ENCODE assay signal across 2 cellular contexts in the genomic region with DNA sequence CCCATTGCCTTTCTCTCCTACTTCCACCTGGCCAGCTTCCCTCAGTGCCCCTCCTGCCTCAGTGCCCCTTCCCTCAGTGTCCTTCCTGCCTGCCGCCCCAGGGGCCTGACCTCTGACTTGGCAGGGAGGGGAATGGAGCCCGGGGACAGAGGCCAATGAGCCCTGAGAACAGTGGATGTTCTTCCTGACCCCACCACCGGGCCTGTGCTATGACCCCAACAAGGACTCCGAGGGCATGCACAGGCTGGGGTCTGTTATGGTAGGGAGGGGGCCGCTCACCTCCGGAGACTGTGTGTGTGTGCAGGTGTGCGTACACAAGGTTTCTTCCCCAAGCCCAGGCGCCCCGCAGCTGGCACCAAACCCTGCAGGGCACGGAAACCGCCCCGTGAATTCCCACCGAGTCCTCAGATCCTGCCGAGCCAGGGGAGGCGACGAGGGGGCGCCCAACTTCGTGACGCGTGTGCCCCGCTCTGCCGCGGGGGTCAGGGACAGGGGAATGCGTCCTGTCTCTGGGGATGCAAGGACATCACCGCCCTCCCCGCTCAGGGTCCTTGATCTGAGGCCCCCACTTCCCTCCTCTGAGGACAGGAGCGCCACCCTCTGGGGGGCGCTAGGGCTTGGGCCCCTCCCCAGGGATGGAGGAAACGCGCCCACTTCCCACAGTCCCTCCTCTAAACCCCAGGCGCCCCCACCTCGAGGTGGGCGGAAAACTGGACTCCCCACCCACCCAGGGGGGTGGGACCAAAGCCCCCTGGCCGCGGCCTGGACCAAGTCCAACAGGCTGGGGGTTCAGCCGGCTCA.
A peak's percentile ranks its signal among the peaks of the same experiment; 100 is the strongest.
TF ChIP-seq lines count a peak whose summit lies in the region.

No MANE protein-coding gene starts in this region.

TF ChIP-seq in HEK293, 187 proteins besides CTCF, POLR2A, EP300 and RAD21 (continued from another document):
- peak; percentile 72 for TF ChIP-seq EGR2 (tag by site-specific recombination; IDR thresholded peaks at IDR 0.05; ENCODE audit: low read depth)
- peak; percentile 88 for TF ChIP-seq ZFHX2 (tag by site-specific recombination; conservative IDR thresholded peaks at IDR 0.05)
- TF ChIP-seq ZNF366 (tag by site-specific recombination; conservative IDR thresholded peaks at IDR 0.05), result no peak
- TF ChIP-seq GLIS1 (tag by site-specific recombination; IDR thresholded peaks at IDR 0.05), result peak; percentile 22; the same call in 1 of the 2 replicates
- TF ChIP-seq, protein P1, sequence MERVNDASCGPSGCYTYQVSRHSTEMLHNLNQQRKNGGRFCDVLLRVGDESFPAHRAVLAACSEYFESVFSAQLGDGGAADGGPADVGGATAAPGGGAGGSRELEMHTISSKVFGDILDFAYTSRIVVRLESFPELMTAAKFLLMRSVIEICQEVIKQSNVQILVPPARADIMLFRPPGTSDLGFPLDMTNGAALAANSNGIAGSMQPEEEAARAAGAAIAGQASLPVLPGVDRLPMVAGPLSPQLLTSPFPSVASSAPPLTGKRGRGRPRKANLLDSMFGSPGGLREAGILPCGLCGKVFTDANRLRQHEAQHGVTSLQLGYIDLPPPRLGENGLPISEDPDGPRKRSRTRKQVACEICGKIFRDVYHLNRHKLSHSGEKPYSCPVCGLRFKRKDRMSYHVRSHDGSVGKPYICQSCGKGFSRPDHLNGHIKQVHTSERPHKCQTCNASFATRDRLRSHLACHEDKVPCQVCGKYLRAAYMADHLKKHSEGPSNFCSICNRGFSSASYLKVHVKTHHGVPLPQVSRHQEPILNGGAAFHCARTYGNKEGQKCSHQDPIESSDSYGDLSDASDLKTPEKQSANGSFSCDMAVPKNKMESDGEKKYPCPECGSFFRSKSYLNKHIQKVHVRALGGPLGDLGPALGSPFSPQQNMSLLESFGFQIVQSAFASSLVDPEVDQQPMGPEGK (tag by site-specific recombination; IDR thresholded peaks at IDR 0.05), result peak; percentile 67; the same call in 1 of the 2 replicates
- TF ChIP-seq SP2 (tag by site-specific recombination; IDR thresholded peaks at IDR 0.05), result peak; percentile 50
- peak; percentile 45 for TF ChIP-seq SP3 (tag by site-specific recombination; IDR thresholded peaks at IDR 0.05)
- TF ChIP-seq ZNF792 (tag by site-specific recombination; IDR thresholded peaks at IDR 0.05), result no peak
- TF ChIP-seq, protein P2, sequence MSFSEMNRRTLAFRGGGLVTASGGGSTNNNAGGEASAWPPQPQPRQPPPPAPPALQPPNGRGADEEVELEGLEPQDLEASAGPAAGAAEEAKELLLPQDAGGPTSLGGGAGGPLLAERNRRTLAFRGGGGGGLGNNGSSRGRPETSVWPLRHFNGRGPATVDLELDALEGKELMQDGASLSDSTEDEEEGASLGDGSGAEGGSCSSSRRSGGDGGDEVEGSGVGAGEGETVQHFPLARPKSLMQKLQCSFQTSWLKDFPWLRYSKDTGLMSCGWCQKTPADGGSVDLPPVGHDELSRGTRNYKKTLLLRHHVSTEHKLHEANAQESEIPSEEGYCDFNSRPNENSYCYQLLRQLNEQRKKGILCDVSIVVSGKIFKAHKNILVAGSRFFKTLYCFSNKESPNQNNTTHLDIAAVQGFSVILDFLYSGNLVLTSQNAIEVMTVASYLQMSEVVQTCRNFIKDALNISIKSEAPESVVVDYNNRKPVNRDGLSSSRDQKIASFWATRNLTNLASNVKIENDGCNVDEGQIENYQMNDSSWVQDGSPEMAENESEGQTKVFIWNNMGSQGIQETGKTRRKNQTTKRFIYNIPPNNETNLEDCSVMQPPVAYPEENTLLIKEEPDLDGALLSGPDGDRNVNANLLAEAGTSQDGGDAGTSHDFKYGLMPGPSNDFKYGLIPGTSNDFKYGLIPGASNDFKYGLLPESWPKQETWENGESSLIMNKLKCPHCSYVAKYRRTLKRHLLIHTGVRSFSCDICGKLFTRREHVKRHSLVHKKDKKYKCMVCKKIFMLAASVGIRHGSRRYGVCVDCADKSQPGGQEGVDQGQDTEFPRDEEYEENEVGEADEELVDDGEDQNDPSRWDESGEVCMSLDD (tag by site-specific recombination; IDR thresholded peaks at IDR 0.05), result 0 out of 2 replicates have a peak, but pooled peaks have one; percentile 9
- TF ChIP-seq, protein P3, sequence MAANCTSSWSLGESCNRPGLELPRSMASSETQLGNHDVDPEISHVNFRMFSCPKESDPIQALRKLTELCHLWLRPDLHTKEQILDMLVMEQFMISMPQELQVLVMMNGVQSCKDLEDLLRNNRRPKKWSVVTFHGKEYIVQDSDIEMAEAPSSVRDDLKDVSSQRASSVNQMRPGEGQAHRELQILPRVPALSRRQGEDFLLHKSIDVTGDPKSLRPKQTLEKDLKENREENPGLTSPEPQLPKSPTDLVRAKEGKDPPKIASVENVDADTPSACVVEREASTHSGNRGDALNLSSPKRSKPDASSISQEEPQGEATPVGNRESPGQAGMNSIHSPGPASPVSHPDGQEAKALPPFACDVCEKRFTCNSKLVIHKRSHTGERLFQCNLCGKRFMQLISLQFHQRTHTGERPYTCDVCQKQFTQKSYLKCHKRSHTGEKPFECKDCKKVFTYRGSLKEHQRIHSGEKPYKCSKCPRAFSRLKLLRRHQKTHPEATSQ (tag by site-specific recombination; IDR thresholded peaks at IDR 0.05), result no peak
- TF ChIP-seq ZNF791 (tag by site-specific recombination; IDR thresholded peaks at IDR 0.05), result no peak
TF ChIP-seq in HEK293: peak in this region for 9.

TF ChIP-seq in neural cell, 6 proteins besides CTCF, POLR2A, EP300 and RAD21 (continued from another document):
- TF ChIP-seq, protein P4, sequence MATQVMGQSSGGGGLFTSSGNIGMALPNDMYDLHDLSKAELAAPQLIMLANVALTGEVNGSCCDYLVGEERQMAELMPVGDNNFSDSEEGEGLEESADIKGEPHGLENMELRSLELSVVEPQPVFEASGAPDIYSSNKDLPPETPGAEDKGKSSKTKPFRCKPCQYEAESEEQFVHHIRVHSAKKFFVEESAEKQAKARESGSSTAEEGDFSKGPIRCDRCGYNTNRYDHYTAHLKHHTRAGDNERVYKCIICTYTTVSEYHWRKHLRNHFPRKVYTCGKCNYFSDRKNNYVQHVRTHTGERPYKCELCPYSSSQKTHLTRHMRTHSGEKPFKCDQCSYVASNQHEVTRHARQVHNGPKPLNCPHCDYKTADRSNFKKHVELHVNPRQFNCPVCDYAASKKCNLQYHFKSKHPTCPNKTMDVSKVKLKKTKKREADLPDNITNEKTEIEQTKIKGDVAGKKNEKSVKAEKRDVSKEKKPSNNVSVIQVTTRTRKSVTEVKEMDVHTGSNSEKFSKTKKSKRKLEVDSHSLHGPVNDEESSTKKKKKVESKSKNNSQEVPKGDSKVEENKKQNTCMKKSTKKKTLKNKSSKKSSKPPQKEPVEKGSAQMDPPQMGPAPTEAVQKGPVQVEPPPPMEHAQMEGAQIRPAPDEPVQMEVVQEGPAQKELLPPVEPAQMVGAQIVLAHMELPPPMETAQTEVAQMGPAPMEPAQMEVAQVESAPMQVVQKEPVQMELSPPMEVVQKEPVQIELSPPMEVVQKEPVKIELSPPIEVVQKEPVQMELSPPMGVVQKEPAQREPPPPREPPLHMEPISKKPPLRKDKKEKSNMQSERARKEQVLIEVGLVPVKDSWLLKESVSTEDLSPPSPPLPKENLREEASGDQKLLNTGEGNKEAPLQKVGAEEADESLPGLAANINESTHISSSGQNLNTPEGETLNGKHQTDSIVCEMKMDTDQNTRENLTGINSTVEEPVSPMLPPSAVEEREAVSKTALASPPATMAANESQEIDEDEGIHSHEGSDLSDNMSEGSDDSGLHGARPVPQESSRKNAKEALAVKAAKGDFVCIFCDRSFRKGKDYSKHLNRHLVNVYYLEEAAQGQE (IDR thresholded peaks at IDR 0.05; ENCODE audit: borderline replicate concordance), result no peak
- TF ChIP-seq MXI1 (conservative IDR thresholded peaks at IDR 0.05; ENCODE audit: poor library complexity, severe bottlenecking), result no peak
TF ChIP-seq in neural cell: peak in this region for 0.
